ENCODE assay signal across 10 cellular contexts in genomic region chr11:130675456-130675855, GRCh38.
DNase-seq lines count a peak whose midpoint lies in the region; ATAC-seq lines count a peak whose summit lies in the region.
"Had no signal": no experiment of that assay in that cellular context is flagged by ENCODE, and none has a peak within 500 bp of the region (broad histone marks: within the 10 kb centered on the region; RNA-seq: fewer than 3 reads in every experiment).

No MANE protein-coding gene starts in this region.

- H3K9me3 ChIP-seq in skeletal muscle satellite cell (replicated peaks; ENCODE audit: low read length): peaks cover 12% of the 10 kb centered on the region

- ATAC-seq in GM19467 (IDR thresholded peaks at IDR 0.05; ENCODE audit: unreplicated experiment) (no peak), GM19035 (IDR thresholded peaks at IDR 0.05; ENCODE audit: unreplicated experiment) (no peak)

- no peaks in the 10 kb centered on the region for H3K27me3 ChIP-seq in skeletal muscle satellite cell (ENCODE audit: control insufficient read depth, insufficient read depth, low read length)

- DNase-seq in GM03348 (ENCODE audit: low spot score) (peak; percentile 77), astrocyte of the hippocampus (ENCODE audit: low read depth, low spot score) (peak; percentile 72), hepatic stellate cell (ENCODE audit: low spot score) (peak; percentile 60), DMS53 (lab: John Stamatoyannopoulos, UW) (no peak), cerebellum (ENCODE audit: low spot score) (no peak)
- DNase-seq: activated T-cell treated with anti-CD3 and anti-CD28 coated beads, Interleukin-2, amount 50 U/mL, for 1 hour; effector CD4-positive, alpha-beta T cell had no signal

- no peaks in the 10 kb centered on the region for H3K36me3 ChIP-seq in skeletal muscle satellite cell (ENCODE audit: insufficient read depth, low read length)

- H3K4me2 ChIP-seq in skeletal muscle satellite cell (ENCODE audit: low read length): peak overlapping the region; percentile 66

- H3K4me3 ChIP-seq in skeletal muscle satellite cell (ENCODE audit: low read length): peak overlapping the region; percentile 10

- peaks cover 51% of the 10 kb centered on the region for H3K4me1 ChIP-seq in skeletal muscle satellite cell (ENCODE audit: control insufficient read depth, insufficient read depth, low read length)

- H3K9ac ChIP-seq in skeletal muscle satellite cell (ENCODE audit: low read depth, low read length): peak overlapping the region; percentile 74

Comparison
In these comparisons a context has a peak if more than half of its experiments do, and no peak if none do; other contexts are left out.
1. DNase-seq: peak in GM03348 (single experiment), astrocyte of the hippocampus (single experiment) and hepatic stellate cell (single experiment); none in DMS53 (single experiment) and cerebellum (single experiment).